ENCODE assay signal across 15 cellular contexts in the genomic region with DNA sequence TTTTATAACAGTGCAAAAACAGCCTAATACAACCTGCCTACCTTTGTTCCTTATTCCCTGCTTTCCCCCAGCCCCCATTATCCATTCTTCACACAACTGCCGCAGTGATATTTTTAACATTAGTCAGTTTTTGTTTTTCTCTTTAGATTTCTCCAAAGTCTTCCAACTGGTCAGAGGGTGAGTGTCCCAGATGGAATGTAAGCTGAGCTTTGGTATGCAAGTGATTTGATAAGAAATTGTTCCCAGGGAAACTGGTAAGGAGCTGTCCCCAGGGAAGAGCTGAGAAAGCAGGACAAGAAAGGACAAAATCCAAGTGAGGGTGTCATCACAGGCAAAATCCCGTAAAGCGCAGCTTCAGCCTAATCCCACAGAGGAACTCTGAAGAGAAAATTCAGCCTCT.
DNase-seq lines count a peak whose midpoint lies in the region; ATAC-seq and TF ChIP-seq lines count a peak whose summit lies in the region.
"Had no signal": no experiment of that assay in that cellular context is flagged by ENCODE, and none has a peak within 500 bp of the region (broad histone marks: within the 10 kb centered on the region; RNA-seq: fewer than 3 reads in every experiment).

No MANE protein-coding gene starts in this region.

- no peak for ATAC-seq in T-helper 17 cell

- H3K4me3 ChIP-seq in fibroblast of the aortic adventitia (ENCODE audit: low read depth, low read length), result no peak overlapping the region
- H3K4me3 ChIP-seq in trophoblast cell (ENCODE audit: low read depth, low read length), result no peak overlapping the region

- peaks cover 7 to 55% (median 26%) of the 10 kb centered on the region in 6 donors for H3K9me3 Mint-ChIP-seq in immature natural killer cell

- peaks cover 5% of the 10 kb centered on the region for H3K79me1 ChIP-seq in trophoblast cell (ENCODE audit: low read length)

- peaks cover 3 to 6% of the 10 kb centered on the region in 2 experiments for H3K4me1 ChIP-seq in trophoblast cell (ENCODE audit: control insufficient read depth in 1 of 2, insufficient read depth in 2 of 2, low read length in 2 of 2)

- TF ChIP-seq CTCF in RWPE1 (conservative IDR thresholded peaks at IDR 0.05; ENCODE audit: low read depth) (no peak), fibroblast of the aortic adventitia (IDR thresholded peaks at IDR 0.05; ENCODE audit: insufficient read depth, low read length) (no peak), GM13977 (IDR thresholded peaks at IDR 0.05; ENCODE audit: extremely low read depth, insufficient read depth, missing control alignments) (no peak)

- H2BK120ac ChIP-seq in trophoblast cell (ENCODE audit: insufficient read depth, low read length, poor library complexity), result peak overlapping the region; percentile 92

- H3K36me3 Mint-ChIP-seq in T-helper 17 cell (ENCODE audit: low read depth) (no peaks in the 10 kb centered on the region), immature natural killer cell (no peaks in the 10 kb centered on the region)
- H3K36me3 Mint-ChIP-seq: activated naive CD8-positive, alpha-beta T cell treated with anti-CD3 and anti-CD28 coated beads, Interleukin-2, amount 10 ng/mL, durations not matched to agents 7 days and 5 days; memory B cell had no signal

- no peak overlapping the region for H3K14ac ChIP-seq in trophoblast cell (ENCODE audit: low read length)

- H3K23ac ChIP-seq in trophoblast cell (ENCODE audit: low read length), result no peak overlapping the region

- H3K4me3 Mint-ChIP-seq in T-helper 17 cell, result no peak overlapping the region
- no peak overlapping the region for H3K4me3 Mint-ChIP-seq in immature natural killer cell
- H3K4me3 Mint-ChIP-seq: activated naive CD8-positive, alpha-beta T cell treated with anti-CD3 and anti-CD28 coated beads, Interleukin-2, amount 10 ng/mL, durations not matched to agents 7 days and 5 days; memory B cell had no signal

- H3K36me3 ChIP-seq in trophoblast cell (ENCODE audit: control insufficient read depth in 1 of 2, insufficient read depth in 2 of 2, low read length in 2 of 2), result no peaks in the 10 kb centered on the region

- peak overlapping the region; percentile 78 for H2BK12ac ChIP-seq in trophoblast cell (ENCODE audit: low read length)

- H2AK5ac ChIP-seq in trophoblast cell (ENCODE audit: low read length), result no peak overlapping the region

- H4K91ac ChIP-seq in trophoblast cell (ENCODE audit: low read depth, low read length), result peak overlapping the region; percentile 96

- DNase-seq in EL (peak; percentile 96), RWPE1 (ENCODE audit: low spot score) (peak; percentile 50), fibroblast of the aortic adventitia (ENCODE audit: low read depth) (peak; percentile 94), trophoblast cell (peak; percentile 71 to 93), GM13977 (ENCODE audit: low spot score) (no peak), T-helper 17 cell (no peak), NK-92 (lab: John Stamatoyannopoulos, UW; ENCODE audit: unreplicated experiment) (no peak), immature natural killer cell (no peak)
- DNase-seq: activated CD4-positive, alpha-beta T cell treated with anti-CD3 and anti-CD28 coated beads for 48 hours; activated naive CD8-positive, alpha-beta T cell treated with anti-CD3 and anti-CD28 coated beads, Interleukin-2, amount 10 ng/mL, durations not matched to agents 7 days and 5 days; erythroblast; Karpas-422; NCI-H2171; right cardiac atrium had no signal

- H3K9me3 ChIP-seq in trophoblast cell (ENCODE audit: insufficient read depth, low read depth, low read length), result no peaks in the 10 kb centered on the region
- no peaks in the 10 kb centered on the region for H3K9me3 ChIP-seq in T-helper 17 cell (ENCODE audit: control insufficient read depth, low read length, poor library complexity, severe bottlenecking)

- H3K4me2 ChIP-seq in trophoblast cell (ENCODE audit: low read length), result peak overlapping the region; percentile 34

- POLR2A ChIA-PET in RWPE1 (lab: Yijun Ruan, JAX; ENCODE audit: low non-redundant PET), result no interaction called here

- H2BK5ac ChIP-seq in trophoblast cell (ENCODE audit: low read depth, low read length, poor library complexity), result no peak overlapping the region

- no peaks in the 10 kb centered on the region for H3K4me1 Mint-ChIP-seq in T-helper 17 cell
- H3K4me1 Mint-ChIP-seq in immature natural killer cell, result no peaks in the 10 kb centered on the region
- H3K4me1 Mint-ChIP-seq: activated naive CD8-positive, alpha-beta T cell treated with anti-CD3 and anti-CD28 coated beads, Interleukin-2, amount 10 ng/mL, durations not matched to agents 7 days and 5 days; memory B cell had no signal

- H3K27me3 Mint-ChIP-seq in T-helper 17 cell (no peaks in the 10 kb centered on the region), immature natural killer cell (ENCODE audit: low read depth in 3 of 3) (peaks cover 0 to 3% (median 2%) of the 10 kb centered on the region in 3 donors)
- H3K27me3 Mint-ChIP-seq: activated naive CD8-positive, alpha-beta T cell treated with anti-CD3 and anti-CD28 coated beads, Interleukin-2, amount 10 ng/mL, durations not matched to agents 7 days and 5 days; memory B cell had no signal

- CTCF ChIA-PET in RWPE1 (lab: Yijun Ruan, JAX), result no interaction called here

- in situ Hi-C loops in GM13977 (cut with MboI; ENCODE audit: low pct_unique_long_range_greater_than_20kb, low sequenced_read_pairs, unreplicated experiment), result no loop called here

- H3K18ac ChIP-seq in trophoblast cell (ENCODE audit: low read length), result no peak overlapping the region

- no peak overlapping the region for H3K27ac Mint-ChIP-seq in T-helper 17 cell
- H3K27ac Mint-ChIP-seq in immature natural killer cell, result no peak overlapping the region
- H3K27ac Mint-ChIP-seq: activated naive CD8-positive, alpha-beta T cell treated with anti-CD3 and anti-CD28 coated beads, Interleukin-2, amount 10 ng/mL, durations not matched to agents 7 days and 5 days; memory B cell had no signal

- H3K4ac ChIP-seq in trophoblast cell (ENCODE audit: low read depth, low read length), result no peak overlapping the region

- H3K27ac ChIP-seq in RWPE1, result no peak overlapping the region
- H3K27ac ChIP-seq in trophoblast cell (ENCODE audit: low read depth, low read length), result peak overlapping the region; percentile 83

- peaks cover 2% of the 10 kb centered on the region for H3K79me2 ChIP-seq in trophoblast cell (ENCODE audit: control insufficient read depth, insufficient read depth, low read length, poor library complexity)

- no peaks in the 10 kb centered on the region for H3K27me3 ChIP-seq in trophoblast cell (ENCODE audit: insufficient read depth, low read length)

- H2AFZ ChIP-seq in trophoblast cell (ENCODE audit: insufficient read depth, low read length, poor library complexity), result no peak overlapping the region

- no peak overlapping the region for H4K8ac ChIP-seq in trophoblast cell (ENCODE audit: low read depth, low read length)

- H4K12ac ChIP-seq in trophoblast cell (ENCODE audit: low read depth, low read length), result no peak overlapping the region

- no CpG with 5 or more reads among the region's 3 CpGs for WGBS in trophoblast cell (ENCODE audit: extremely low coverage, insufficient coverage, insufficient read length)

- H3K9ac ChIP-seq in trophoblast cell (ENCODE audit: low read length), result no peak overlapping the region

Comparison
In these comparisons a context has a peak if more than half of its experiments do, and no peak if none do; other contexts are left out.
1. DNase-seq: peak in EL (single experiment), RWPE1 (single experiment), fibroblast of the aortic adventitia (single experiment) and trophoblast cell (2 of 2); none in GM13977 (single experiment), T-helper 17 cell (0 of 3), NK-92 (single experiment) and immature natural killer cell (0 of 3).